In genomic region chr1:157773723-157774350, GRCh38 we compare ENCODE assay signal across 9 cellular contexts. TPM values are rescaled to one million over a fixed set of nuclear protein-coding genes. Genes with fewer than 3 reads are reported as not detected.
A peak's percentile ranks its signal among the peaks of the same experiment; 100 is the strongest.
DNase-seq lines count a peak whose midpoint lies in the region; ATAC-seq lines count a peak whose summit lies in the region.
"Had no signal": no experiment of that assay in that cellular context is flagged by ENCODE, and none has a peak within 500 bp of the region (broad histone marks: within the 10 kb centered on the region; RNA-seq: fewer than 3 reads in every experiment).

No MANE protein-coding gene starts in this region.

- no peaks in the 10 kb centered on the region for H3K36me3 ChIP-seq in neuronal stem cell (replicated peaks in 1 of 2; ENCODE audit: control insufficient read depth in 2 of 2, insufficient read depth in 2 of 2, low read length in 2 of 2)

- H3K4ac ChIP-seq in neuronal stem cell (ENCODE audit: low read length), result no peak overlapping the region

- no peak overlapping the region for H3K14ac ChIP-seq in neuronal stem cell (ENCODE audit: low read length)

- H3K9ac ChIP-seq in neuronal stem cell (ENCODE audit: low read depth, low read length, poor library complexity), result no peak overlapping the region

- H3K4me3 ChIP-seq in neuronal stem cell (ENCODE audit: low read length in 2 of 2), result no peak overlapping the region

- no peak overlapping the region for H2AFZ ChIP-seq in neuronal stem cell (ENCODE audit: low read length)

- no peak overlapping the region for H2AK5ac ChIP-seq in neuronal stem cell (ENCODE audit: low read depth, low read length)

- no peak overlapping the region for H2BK120ac ChIP-seq in neuronal stem cell (ENCODE audit: low read depth, low read length)

- ATAC-seq in GM19035 (IDR thresholded peaks at IDR 0.05; ENCODE audit: unreplicated experiment) (peak; percentile 56), HG02885 (IDR thresholded peaks at IDR 0.05; ENCODE audit: poor library complexity, unreplicated experiment) (peak; percentile 68)

- H3K27ac ChIP-seq in neuronal stem cell (replicated peaks; ENCODE audit: low read length), result no peak overlapping the region

- H2BK12ac ChIP-seq in neuronal stem cell (ENCODE audit: low read length), result no peak overlapping the region

- H4K91ac ChIP-seq in neuronal stem cell (ENCODE audit: low read depth, low read length, poor library complexity), result no peak overlapping the region

- H3K4me2 ChIP-seq in neuronal stem cell (ENCODE audit: insufficient read depth, low read length, poor library complexity, severe bottlenecking), result no peak overlapping the region

- H3K18ac ChIP-seq in neuronal stem cell (ENCODE audit: low read length), result no peak overlapping the region

- in situ Hi-C loops in SK-MEL-5 (cut with HindIII; ENCODE audit: low pct_unique_long_range_greater_than_20kb, low sequenced_read_pairs), result no loop called here

- no peak overlapping the region for H4K8ac ChIP-seq in neuronal stem cell (ENCODE audit: low read depth, low read length)

- no peaks in the 10 kb centered on the region for H3K9me3 ChIP-seq in neuronal stem cell (replicated peaks in 1 of 2; ENCODE audit: control insufficient read depth in 2 of 2, insufficient read depth in 1 of 2, low read depth in 1 of 2, low read length in 2 of 2)

- DNase-seq in SK-MEL-5 (ENCODE audit: low read depth, low spot score) (peak; percentile 61), neuronal stem cell (ENCODE audit: low spot score) (peak; percentile 14), nucleus accumbens (lab: John Stamatoyannopoulos, UW) (no peak)
- no peak for DNase-seq in stimulated activated CD4-positive, alpha-beta T cell treated with anti-CD3 and anti-CD28 coated beads, Interleukin-4, amount 100 ng/mL, for 24 hours
- DNase-seq in stimulated activated CD4-positive, alpha-beta T cell treated with anti-CD3 and anti-CD28 coated beads, Interleukin-2, amount 100 ng/mL, for 24 hours, result no peak
- DNase-seq: activated naive CD4-positive, alpha-beta T cell treated with anti-CD3 and anti-CD28 coated beads, Interleukin-2, amount 10 ng/mL, durations not matched to agents 7 days and 5 days had no signal

- no peak overlapping the region for H2BK5ac ChIP-seq in neuronal stem cell (ENCODE audit: low read length)

- no CpG with 5 or more reads among the region's 1 CpG for WGBS in neuronal stem cell (ENCODE audit: extremely low coverage in 2 of 2, insufficient read length in 2 of 2, insufficient replicate concordance in 1 of 2), 2 donors

- no peaks in the 10 kb centered on the region for H3K27me3 ChIP-seq in neuronal stem cell (ENCODE audit: control insufficient read depth in 3 of 3, insufficient read depth in 3 of 3, low read depth in 1 of 3, low read length in 3 of 3)

- no peaks in the 10 kb centered on the region for H3K79me1 ChIP-seq in neuronal stem cell (ENCODE audit: low read depth, low read length)

- H3K23ac ChIP-seq in neuronal stem cell (ENCODE audit: low read depth, low read length, poor library complexity), result no peak overlapping the region

- H3K4me1 ChIP-seq in neuronal stem cell (ENCODE audit: control insufficient read depth in 2 of 2, insufficient read depth in 1 of 2, low read depth in 1 of 2, low read length in 2 of 2), result no peaks in the 10 kb centered on the region

- H2BK15ac ChIP-seq in neuronal stem cell (ENCODE audit: low read length), result no peak overlapping the region

RNA-seq across cellular contexts. Expression of gene FCRL2, which starts 3.1 kb away (rescaled TPM):
- total RNA-seq in SK-MEL-5 (2014; rRNA removed; shearing (Covaris generic)), result 0.03 TPM in 1 of 2 replicates, not detected in the other
- polyA plus RNA-seq in SK-MEL-5 (2015; cell fraction: cytosol; rRNA removed), result not detected in 2 replicates
- 0.19 TPM in 1 of 2 replicates, not detected in the other for polyA plus RNA-seq in SK-MEL-5 (2015; cell fraction: nucleus; rRNA removed)
- not detected for polyA plus RNA-seq in neuronal stem cell (2013, experiment 1 of 2)
- not detected for polyA plus RNA-seq in neuronal stem cell (2013, experiment 2 of 2)
- total RNA-seq: HT1080 had no signal

RNA-seq across cellular contexts. Expression of gene FCRL1, which starts 46.1 kb away (rescaled TPM):
- total RNA-seq in SK-MEL-5 (2014; rRNA removed; shearing (Covaris generic)), result not detected in 2 replicates
- 0.06 TPM in 1 of 2 replicates, not detected in the other for polyA plus RNA-seq in SK-MEL-5 (2015; cell fraction: cytosol; rRNA removed)
- polyA plus RNA-seq in SK-MEL-5 (2015; cell fraction: nucleus; rRNA removed), result 0.07 and 1.00 TPM in 2 replicates
- polyA plus RNA-seq in neuronal stem cell (2013, experiment 1 of 2), result not detected
- polyA plus RNA-seq in neuronal stem cell (2013, experiment 2 of 2), result not detected
- total RNA-seq: HT1080 had no signal

Comparison
In these comparisons a context has a peak if more than half of its experiments do, and no peak if none do; other contexts are left out.
1. DNase-seq: peak in SK-MEL-5 (single experiment) and neuronal stem cell (single experiment); none in stimulated activated CD4-positive, alpha-beta T cell treated with anti-CD3 and anti-CD28 coated beads, Interleukin-4, amount 100 ng/mL, for 24 hours (single experiment), stimulated activated CD4-positive, alpha-beta T cell treated with anti-CD3 and anti-CD28 coated beads, Interleukin-2, amount 100 ng/mL, for 24 hours (0 of 2) and nucleus accumbens (0 of 56).